In genomic region chr14:30270200-30271161, GRCh38 we compare ENCODE assay signal across 8 cellular contexts.
DNase-seq lines count a peak whose midpoint lies in the region; ATAC-seq and TF ChIP-seq lines count a peak whose summit lies in the region.

No MANE protein-coding gene starts in this region.

- H3K4me1 ChIP-seq in body of pancreas, result peaks cover 7% of the 10 kb centered on the region
- H3K4me1 ChIP-seq in spleen, result peaks cover 0 to 5% (median 1%) of the 10 kb centered on the region in 6 donors

- H3K27me3 ChIP-seq in body of pancreas, result no peaks in the 10 kb centered on the region
- H3K27me3 ChIP-seq in spleen (replicated peaks in 1 of 7), result peaks cover 0 to 12% (median 0%) of the 10 kb centered on the region in 7 donors

- peak; percentile 99 for ATAC-seq in GM18508 (IDR thresholded peaks at IDR 0.05; ENCODE audit: insufficient read depth, unreplicated experiment)
- peak; percentile 99 for ATAC-seq in HG02973 (IDR thresholded peaks at IDR 0.05; ENCODE audit: unreplicated experiment)
- ATAC-seq in body of pancreas, result peak; percentile 97

- H3K4me3 ChIP-seq in body of pancreas, result no peak overlapping the region
- H3K4me3 ChIP-seq in iPS-18c (ENCODE audit: insufficient read depth, low read depth, low read length), result peak overlapping the region; percentile 42; the same call in 1 of the 2 replicates
- peak overlapping the region in 1 of 8 donors; percentile 47 for H3K4me3 ChIP-seq in spleen

- TF ChIP-seq CTCF in body of pancreas (IDR thresholded peaks at IDR 0.05) (peak; percentile 72 to 88 (median 78)), spleen (IDR thresholded peaks at IDR 0.05 in 8 of 11, conservative IDR thresholded peaks at IDR 0.05 in 3 of 11) (peak in 9 of 11 experiments; percentile 35 to 83 (median 73))

- 29 to 30% methylated on average over 27 to 28 of the region's 29 CpGs for WGBS in body of pancreas, 2 donors
- 32 to 39% (median 35%) methylated on average over 26 to 29 of the region's 29 CpGs for WGBS in spleen, 5 donors

- H3K36me3 ChIP-seq in body of pancreas (replicated peaks in 1 of 2; ENCODE audit: insufficient read depth in 1 of 2, low read depth in 2 of 2) (no peaks in the 10 kb centered on the region), spleen (no peaks in the 10 kb centered on the region)

- no peak for TF ChIP-seq POLR2A in body of pancreas (IDR thresholded peaks at IDR 0.05)
- TF ChIP-seq POLR2A in spleen (IDR thresholded peaks at IDR 0.05), result no peak

- DNase-seq in A172 (ENCODE audit: low spot score) (peak; percentile 68), NCI-H1694 (lab: John Stamatoyannopoulos, UW) (peak; percentile 65), T1000 (lab: John Stamatoyannopoulos, UW) (peak; percentile 7), body of pancreas (peak; percentile 85 to 88 (median 86)), spleen (peak; percentile 83)

- H3K9me3 ChIP-seq in body of pancreas, result no peaks in the 10 kb centered on the region
- H3K9me3 ChIP-seq in iPS-18c (ENCODE audit: control insufficient read depth, insufficient read depth, low read length), result no peaks in the 10 kb centered on the region
- no peaks in the 10 kb centered on the region for H3K9me3 ChIP-seq in spleen

- intact Hi-C loops in body of pancreas (cut with DNase I) (no loop called here), spleen (cut with DNase I; ENCODE audit: low total_unique reads) (no loop called here)

- H3K27ac ChIP-seq in body of pancreas, result no peak overlapping the region
- no peak overlapping the region for H3K27ac ChIP-seq in spleen

Comparison
In these comparisons a context has a peak if more than half of its experiments do, and no peak if none do; other contexts are left out.
1. DNase-seq: peak in every context shown above with its lines; median percentile 86 in body of pancreas; 83 in spleen; 68 in A172; 65 in NCI-H1694; 7 in T1000.